In the genomic region with DNA sequence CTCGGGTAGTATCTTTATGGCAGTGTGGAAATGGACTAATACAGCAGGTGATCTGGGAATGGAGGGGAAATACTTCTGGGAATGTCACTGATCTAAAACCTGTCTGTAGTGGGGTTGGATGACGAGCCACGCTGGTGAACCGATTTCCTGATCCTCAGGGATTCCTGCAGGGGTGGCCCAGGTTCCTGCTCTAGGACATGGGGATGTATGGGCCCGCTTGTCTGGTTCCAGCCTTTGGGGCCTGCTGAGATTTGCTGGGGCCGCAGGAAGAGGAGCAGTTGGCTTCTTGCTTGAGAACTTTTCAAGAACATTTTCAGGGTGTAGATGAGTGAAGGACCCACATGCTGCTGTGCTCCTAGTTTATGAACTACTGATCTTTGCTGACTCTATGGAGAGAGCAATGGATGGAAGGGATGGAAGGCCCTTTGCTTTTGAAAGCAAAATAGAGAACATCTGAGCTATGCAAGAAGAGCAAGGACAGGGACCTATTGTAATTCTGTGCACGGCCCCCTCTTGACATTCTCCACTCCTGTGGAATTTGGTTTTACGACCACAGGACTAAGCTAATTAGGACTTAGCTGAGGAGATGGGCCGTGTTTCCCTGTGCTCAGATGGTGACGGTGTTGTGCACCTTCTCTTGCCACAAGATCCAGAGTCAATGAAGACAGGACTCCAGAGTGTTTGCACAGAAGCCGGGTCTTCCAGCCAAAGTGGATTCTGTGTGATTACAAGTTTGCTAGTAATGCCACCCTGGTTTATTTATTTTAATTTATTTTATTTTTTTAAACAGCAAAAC, we compare ENCODE assay signal across 1 cellular context.
TF ChIP-seq lines count a peak whose summit lies in the region.

No MANE protein-coding gene starts in this region.

TF ChIP-seq in GM12891, 5 proteins besides CTCF, POLR2A, EP300 and RAD21 (continued from another document):
- TF ChIP-seq POU2F2 (IDR thresholded peaks at IDR 0.05; ENCODE audit: low read depth, low read length) (no peak), SPI1 (IDR thresholded peaks at IDR 0.05; ENCODE audit: low read depth, low read length) (no peak), POLR2AphosphoS5 (IDR thresholded peaks at IDR 0.05; ENCODE audit: low read depth, low read length) (no peak), PAX5 (IDR thresholded peaks at IDR 0.05; ENCODE audit: insufficient read depth, low read length, severe bottlenecking) (no peak)
